Comparison of ENCODE assay signal across 14 cellular contexts in genomic region chr1:228530951-228531731, GRCh38. TPM values are rescaled to one million over a fixed set of nuclear protein-coding genes. Genes with fewer than 3 reads are reported as not detected.
DNase-seq lines count a peak whose midpoint lies in the region; ATAC-seq, FAIRE-seq and TF ChIP-seq lines count a peak whose summit lies in the region.
"Had no signal": no experiment of that assay in that cellular context is flagged by ENCODE, and none has a peak within 500 bp of the region (broad histone marks: within the 10 kb centered on the region; RNA-seq: fewer than 3 reads in every experiment).

No MANE protein-coding gene starts in this region.

- no peak overlapping the region for H3K27ac ChIP-seq in upper lobe of right lung
- H3K27ac ChIP-seq: BLaER1 treated with 17β-estradiol and CSF1 and Interleukin-3, amounts not matched to agents 10 nM and 100 nM; GM23248 had no signal

- TF ChIP-seq CTCF in upper lobe of right lung (IDR thresholded peaks at IDR 0.05): no peak

- ATAC-seq in sciatic nerve (no peak), upper lobe of right lung (no peak), HG03565 (IDR thresholded peaks at IDR 0.05; ENCODE audit: unreplicated experiment) (no peak)

- DNase-seq in cerebellar cortex (ENCODE audit: low spot score): peak; percentile 10
- peak; percentile 42 for DNase-seq in sciatic nerve (ENCODE audit: low spot score)
- peak; percentile 36 for DNase-seq in upper lobe of right lung
- DNase-seq in mucosa of gallbladder (ENCODE audit: low spot score): no peak
- no peak for DNase-seq in RCC 7860 (ENCODE audit: low spot score)
- DNase-seq: ACHN; Calu3; CD4-positive, alpha-beta T cell; DMS 273 treated with DMSO at 0.1 percent for 48 hours; GM23248; H7 had no signal

- intact Hi-C loops in sciatic nerve (cut with DNase I): no loop called here
- intact Hi-C loops in upper lobe of right lung (cut with DNase I): no loop called here

- no peak overlapping the region for H3K4me3 ChIP-seq in upper lobe of right lung
- H3K4me3 ChIP-seq: BLaER1 treated with 17β-estradiol and CSF1 and Interleukin-3, amounts not matched to agents 10 nM and 100 nM; GM23248 had no signal

- no peaks in the 10 kb centered on the region for H3K27me3 ChIP-seq in upper lobe of right lung
- H3K27me3 ChIP-seq: BLaER1 treated with 17β-estradiol and CSF1 and Interleukin-3, amounts not matched to agents 10 nM and 100 nM had no signal

- H3K36me3 ChIP-seq in upper lobe of right lung: no peaks in the 10 kb centered on the region
- H3K36me3 ChIP-seq: BLaER1 treated with 17β-estradiol and CSF1 and Interleukin-3, amounts not matched to agents 10 nM and 100 nM had no signal

- peak; percentile 87 for TF ChIP-seq EP300 in Ishikawa (IDR thresholded peaks at IDR 0.05; ENCODE audit: borderline replicate concordance)

- H3K4me1 ChIP-seq in upper lobe of right lung: no peaks in the 10 kb centered on the region

- H3K9me3 ChIP-seq in upper lobe of right lung: no peaks in the 10 kb centered on the region

- FAIRE-seq in RCC 7860 (lab: Jason Lieb, UNC): no peak

- no peak for TF ChIP-seq RAD21 in Ishikawa (IDR thresholded peaks at IDR 0.05; ENCODE audit: low read depth)

TF ChIP-seq in Ishikawa, 13 proteins besides CTCF, POLR2A, EP300 and RAD21:
- peak; percentile 88 for TF ChIP-seq TCF12 (IDR thresholded peaks at IDR 0.05; ENCODE audit: low read depth)
- peak; percentile 66; the same call in 1 of the 2 replicates for TF ChIP-seq FOXM1 (IDR thresholded peaks at IDR 0.05; ENCODE audit: borderline replicate concordance, low read depth)
- peak; percentile 83 for TF ChIP-seq NFIC (IDR thresholded peaks at IDR 0.05)
- TF ChIP-seq, protein P1, sequence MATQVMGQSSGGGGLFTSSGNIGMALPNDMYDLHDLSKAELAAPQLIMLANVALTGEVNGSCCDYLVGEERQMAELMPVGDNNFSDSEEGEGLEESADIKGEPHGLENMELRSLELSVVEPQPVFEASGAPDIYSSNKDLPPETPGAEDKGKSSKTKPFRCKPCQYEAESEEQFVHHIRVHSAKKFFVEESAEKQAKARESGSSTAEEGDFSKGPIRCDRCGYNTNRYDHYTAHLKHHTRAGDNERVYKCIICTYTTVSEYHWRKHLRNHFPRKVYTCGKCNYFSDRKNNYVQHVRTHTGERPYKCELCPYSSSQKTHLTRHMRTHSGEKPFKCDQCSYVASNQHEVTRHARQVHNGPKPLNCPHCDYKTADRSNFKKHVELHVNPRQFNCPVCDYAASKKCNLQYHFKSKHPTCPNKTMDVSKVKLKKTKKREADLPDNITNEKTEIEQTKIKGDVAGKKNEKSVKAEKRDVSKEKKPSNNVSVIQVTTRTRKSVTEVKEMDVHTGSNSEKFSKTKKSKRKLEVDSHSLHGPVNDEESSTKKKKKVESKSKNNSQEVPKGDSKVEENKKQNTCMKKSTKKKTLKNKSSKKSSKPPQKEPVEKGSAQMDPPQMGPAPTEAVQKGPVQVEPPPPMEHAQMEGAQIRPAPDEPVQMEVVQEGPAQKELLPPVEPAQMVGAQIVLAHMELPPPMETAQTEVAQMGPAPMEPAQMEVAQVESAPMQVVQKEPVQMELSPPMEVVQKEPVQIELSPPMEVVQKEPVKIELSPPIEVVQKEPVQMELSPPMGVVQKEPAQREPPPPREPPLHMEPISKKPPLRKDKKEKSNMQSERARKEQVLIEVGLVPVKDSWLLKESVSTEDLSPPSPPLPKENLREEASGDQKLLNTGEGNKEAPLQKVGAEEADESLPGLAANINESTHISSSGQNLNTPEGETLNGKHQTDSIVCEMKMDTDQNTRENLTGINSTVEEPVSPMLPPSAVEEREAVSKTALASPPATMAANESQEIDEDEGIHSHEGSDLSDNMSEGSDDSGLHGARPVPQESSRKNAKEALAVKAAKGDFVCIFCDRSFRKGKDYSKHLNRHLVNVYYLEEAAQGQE (IDR thresholded peaks at IDR 0.05; ENCODE audit: low read depth): no peak
- no peak for TF ChIP-seq ZBTB7A (IDR thresholded peaks at IDR 0.05; ENCODE audit: low read depth)
- peak; percentile 91 for TF ChIP-seq TEAD4 (IDR thresholded peaks at IDR 0.05)

RNA-seq across cellular contexts. Expression of gene RNF187, which starts 44.0 kb away (rescaled TPM):
- total RNA-seq in sciatic nerve: 96.3 TPM
- total RNA-seq in upper lobe of right lung: 88.8 TPM
- total RNA-seq in mucosa of gallbladder: 122 TPM

Comparison
In these comparisons a context has a peak if more than half of its experiments do, and no peak if none do; other contexts are left out.
1. DNase-seq: peak in cerebellar cortex (single experiment), sciatic nerve (single experiment) and upper lobe of right lung (single experiment); none in mucosa of gallbladder (single experiment) and RCC 7860 (single experiment).